9 cellular contexts compared by ENCODE assay signal in the genomic region with DNA sequence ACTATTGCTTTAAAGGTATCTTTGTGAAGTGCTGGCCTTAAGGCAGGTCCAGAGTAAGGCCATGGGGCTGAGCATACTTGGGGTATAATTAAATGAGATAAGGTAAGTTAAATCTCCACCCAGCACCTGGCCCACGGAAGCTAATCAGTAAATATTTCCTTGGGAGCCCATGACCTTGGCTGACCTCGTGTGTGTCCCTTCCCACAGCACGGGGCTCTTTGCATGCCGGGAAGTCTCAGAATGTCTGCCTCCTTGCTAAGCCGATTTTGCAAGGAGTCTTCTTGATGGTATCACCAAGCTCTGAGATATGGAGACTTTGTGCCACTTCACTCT. TPM values are rescaled to one million over a fixed set of nuclear protein-coding genes. Genes with fewer than 3 reads are reported as not detected.
A peak's percentile ranks its signal among the peaks of the same experiment; 100 is the strongest.
DNase-seq lines count a peak whose midpoint lies in the region; ATAC-seq and TF ChIP-seq lines count a peak whose summit lies in the region.
"Had no signal": no experiment of that assay in that cellular context is flagged by ENCODE, and none has a peak within 500 bp of the region (broad histone marks: within the 10 kb centered on the region; RNA-seq: fewer than 3 reads in every experiment).

No MANE protein-coding gene starts in this region.

- H3K9ac ChIP-seq in NT2/D1 (ENCODE audit: insufficient read length, low read depth): peak overlapping the region; percentile 66

- no peaks in the 10 kb centered on the region for H3K36me3 ChIP-seq in NT2/D1 (ENCODE audit: insufficient read depth, insufficient read length, low read length)
- no peaks in the 10 kb centered on the region for H3K36me3 ChIP-seq in transverse colon

- intact Hi-C loops in transverse colon (cut with DNase I; ENCODE audit: low total_unique reads): no loop called here

- POLR2A ChIA-PET in HEK293T (lab: Yijun Ruan, JAX): interaction anchor here (0.8 to 1.8 kb wide), 2 partner anchors 33 to 48 kb away, joined by 3 to 9 read pairs; a partner anchor contains a TSS

- no peak overlapping the region for H3K4me3 Mint-ChIP-seq in mesothelial cell of epicardium
- H3K4me3 Mint-ChIP-seq: stimulated activated naive CD8-positive, alpha-beta T cell treated with anti-CD3 and anti-CD28 coated beads, Interleukin-15, Interleukin-2, amounts not matched to agents 100 ng/mL and 50 ng/mL, for 24 hours had no signal

- 20 to 35% methylated on average over 1 to 5 of the region's 5 CpGs for WGBS in transverse colon (ENCODE audit: low coverage in 1 of 2), 2 donors

- H3K36me3 Mint-ChIP-seq in mesothelial cell of epicardium: no peaks in the 10 kb centered on the region

- H3K4me3 ChIP-seq in NT2/D1 (ENCODE audit: insufficient read length, low read depth) (no peak overlapping the region), transverse colon (no peak overlapping the region)

- no peak for DNase-seq in NT2/D1 (ENCODE audit: low read depth, low spot score)
- DNase-seq in epithelial cell of prostate (ENCODE audit: low read depth, low spot score): no peak
- DNase-seq in mesothelial cell of epicardium (ENCODE audit: low spot score in 2 of 2, unreplicated experiment in 2 of 2): no peak
- peak; percentile 14 for DNase-seq in transverse colon
- no peak for DNase-seq in HEK293T (ENCODE audit: extremely low spot score)
- DNase-seq in NCI-H526 treated with DMSO at 0.1 percent for 48 hours (lab: John Stamatoyannopoulos, UW): no peak
- DNase-seq: activated T-cell treated with anti-CD3 and anti-CD28 coated beads, Interleukin-2, amount 50 U/mL, for 1 hour had no signal

- H3K9me3 ChIP-seq in NT2/D1 (ENCODE audit: insufficient read depth, low read length): 0 out of 2 replicates have a peak, but pooled peaks cover 3% of the 10 kb centered on the region
- no peaks in the 10 kb centered on the region for H3K9me3 ChIP-seq in transverse colon

- TF ChIP-seq CTCF in mesothelial cell of epicardium (IDR thresholded peaks at IDR 0.05; ENCODE audit: unreplicated experiment): no peak
- TF ChIP-seq CTCF in transverse colon (IDR thresholded peaks at IDR 0.05): no peak

- CTCF ChIA-PET in HEK293T (lab: Yijun Ruan, JAX): interaction anchor here (2.6 kb wide), 1 partner anchor 15 kb away, joined by 10 read pairs; no protein-coding TSS in a partner anchor

- H3K27ac ChIP-seq in epithelial cell of prostate (peak overlapping the region; percentile 37), transverse colon (peak overlapping the region; percentile 60 to 74 (median 67))

- peak overlapping the region; percentile 78 for H3K27ac Mint-ChIP-seq in mesothelial cell of epicardium
- H3K27ac Mint-ChIP-seq: stimulated activated naive CD8-positive, alpha-beta T cell treated with anti-CD3 and anti-CD28 coated beads, Interleukin-15, Interleukin-2, amounts not matched to agents 100 ng/mL and 50 ng/mL, for 24 hours had no signal

- no peaks in the 10 kb centered on the region for H3K4me1 ChIP-seq in NT2/D1 (ENCODE audit: insufficient read depth, insufficient read length)
- H3K4me1 ChIP-seq in transverse colon: peaks cover 4 to 13% (median 8%) of the 10 kb centered on the region in 4 donors

- no peaks in the 10 kb centered on the region for H3K27me3 Mint-ChIP-seq in mesothelial cell of epicardium (ENCODE audit: low read depth)

- in situ Hi-C loops in transverse colon (cut with MboI; ENCODE audit: low pct_ligation_motif_present in 1 of 4, low pct_unique_long_range_greater_than_20kb in 1 of 4, low sequenced_read_pairs in 3 of 4): loop anchor here in 1 of 4 donors (25.0 kb wide), 1 partner anchor 139 kb away; no protein-coding TSS in a partner anchor

- TF ChIP-seq EP300 in transverse colon (IDR thresholded peaks at IDR 0.05; ENCODE audit: low read depth): no peak

- H3K27me3 ChIP-seq in NT2/D1 (ENCODE audit: insufficient read depth, insufficient read length) (no peaks in the 10 kb centered on the region), transverse colon (no peaks in the 10 kb centered on the region)

- ATAC-seq in GM19463 (IDR thresholded peaks at IDR 0.05; ENCODE audit: unreplicated experiment): no peak

- peaks cover 29% of the 10 kb centered on the region for H3K4me1 Mint-ChIP-seq in mesothelial cell of epicardium

- no peak for TF ChIP-seq POLR2A in transverse colon (IDR thresholded peaks at IDR 0.05)

- peaks cover 7% of the 10 kb centered on the region for H3K9me3 Mint-ChIP-seq in mesothelial cell of epicardium
- H3K9me3 Mint-ChIP-seq: stimulated activated naive CD8-positive, alpha-beta T cell treated with anti-CD3 and anti-CD28 coated beads, Interleukin-15, Interleukin-2, amounts not matched to agents 100 ng/mL and 50 ng/mL, for 24 hours had no signal

TF ChIP-seq in HEK293T, 16 proteins besides CTCF, POLR2A, EP300 and RAD21:
- TF ChIP-seq BHLHE40 (IDR thresholded peaks at IDR 0.05; ENCODE audit: borderline replicate concordance): no peak
- no peak for TF ChIP-seq TARDBP (IDR thresholded peaks at IDR 0.05)
- TF ChIP-seq, protein P1, sequence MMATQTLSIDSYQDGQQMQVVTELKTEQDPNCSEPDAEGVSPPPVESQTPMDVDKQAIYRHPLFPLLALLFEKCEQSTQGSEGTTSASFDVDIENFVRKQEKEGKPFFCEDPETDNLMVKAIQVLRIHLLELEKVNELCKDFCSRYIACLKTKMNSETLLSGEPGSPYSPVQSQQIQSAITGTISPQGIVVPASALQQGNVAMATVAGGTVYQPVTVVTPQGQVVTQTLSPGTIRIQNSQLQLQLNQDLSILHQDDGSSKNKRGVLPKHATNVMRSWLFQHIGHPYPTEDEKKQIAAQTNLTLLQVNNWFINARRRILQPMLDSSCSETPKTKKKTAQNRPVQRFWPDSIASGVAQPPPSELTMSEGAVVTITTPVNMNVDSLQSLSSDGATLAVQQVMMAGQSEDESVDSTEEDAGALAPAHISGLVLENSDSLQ (IDR thresholded peaks at IDR 0.05): no peak
- no peak for TF ChIP-seq FOXK2 (IDR thresholded peaks at IDR 0.05)
- TF ChIP-seq FOXA1 (IDR thresholded peaks at IDR 0.05): no peak
- TF ChIP-seq ZNF384 (IDR thresholded peaks at IDR 0.05): no peak
- no peak for TF ChIP-seq NFRKB (IDR thresholded peaks at IDR 0.05)
- TF ChIP-seq SUZ12 (IDR thresholded peaks at IDR 0.05): no peak
TF ChIP-seq in HEK293T: peak in this region for 0.

RNA-seq across cellular contexts. Expression of a gene that starts 46.5 kb away (rescaled TPM):
- 12.8 to 13.8 TPM (median 13.3 TPM) in 3 replicates for total RNA-seq in mesothelial cell of epicardium
- 100 to 1,000 TPM in 3 of 4 donors, 10 to 100 TPM in 1; 51.9 to 235 (median 157) TPM for total RNA-seq in transverse colon

RNA-seq across cellular contexts. Expression of a gene that starts 57.4 kb away (rescaled TPM):
- 44.7 to 58.4 TPM (median 53.1 TPM) in 3 replicates for total RNA-seq in mesothelial cell of epicardium
- total RNA-seq in transverse colon: 10 to 100 TPM; 46.4 to 71.0 (median 54.8) TPM
